Comparison of ENCODE assay signal across 24 cellular contexts in genomic region chr9:81397735-81398381, GRCh38.
"Had no signal": no experiment of that assay in that cellular context is flagged by ENCODE, and none has a peak within 500 bp of the region (broad histone marks: within the 10 kb centered on the region; RNA-seq: fewer than 3 reads in every experiment).

No MANE protein-coding gene starts in this region.

- H3K27me3 Mint-ChIP-seq: dendritic cell treated with granulocyte-macrophage colony-stimulating factor and Interleukin-4, amounts not matched to agents 40 ng/mL and 50 ng/mL, for 4 days had no signal

- H3K9me3 ChIP-seq: body of pancreas, right lobe of liver, thoracic aorta, vagina had no signal

- H3K36me3 Mint-ChIP-seq: immature natural killer cell, memory B cell, type B pancreatic cell had no signal

- DNase-seq: activated CD4-positive, alpha-beta T cell treated with anti-CD3 and anti-CD28 coated beads, Interleukin-2, amount 50 U/mL, for 1 hour; activated CD4-positive, CD25-positive, alpha-beta regulatory T cell treated with anti-CD3 and anti-CD28 coated beads, Interleukin-2, amount 50 U/mL, for 72 hours; activated CD8-positive, alpha-beta T cell treated with anti-CD3 and anti-CD28 coated beads, Interleukin-2, amount 10 ng/mL, durations not matched to agents 7 days and 5 days; activated gamma-delta T cell; activated naive CD4-positive, alpha-beta T cell treated with anti-CD3 and anti-CD28 coated beads, Interleukin-2, amount 50 U/mL, for 16 hours; anterior cingulate cortex; body of pancreas; caudate nucleus; effector memory CD4-positive, alpha-beta T cell; glutamatergic neuron; immature natural killer cell; nucleus accumbens; right lobe of liver; stimulated activated CD4-positive, alpha-beta T cell treated with anti-CD3 and anti-CD28 coated beads, Interleukin-15, amount 100 ng/mL, for 24 hours; stimulated activated CD4-positive, alpha-beta T cell treated with anti-CD3 and anti-CD28 coated beads, Interleukin-2, amount 100 ng/mL, for 48 hours; stimulated activated CD8-positive, alpha-beta memory T cell treated with anti-CD3 and anti-CD28 coated beads, Interleukin-4, amount 100 ng/mL, for 48 hours; stimulated activated naive CD4-positive, alpha-beta T cell had no signal

- H3K4me1 Mint-ChIP-seq: immature natural killer cell, memory B cell had no signal

- H3K4me3 Mint-ChIP-seq: activated CD8-positive, alpha-beta T cell treated with anti-CD3 and anti-CD28 coated beads, Interleukin-2, amount 10 ng/mL, durations not matched to agents 7 days and 5 days; activated T-helper 1 cell treated with anti-CD3 and anti-CD28 coated beads, Interleukin-12 subunit alpha, Interleukin-12 subunit beta, Interleukin-2, Interleukin-4 antibody, amounts not matched to agents 30 ng/mL and 10 ng/mL and 1 ng/mL, durations not matched to agents 14 hours and 24 hours and 36 hours; dendritic cell treated with granulocyte-macrophage colony-stimulating factor and Interleukin-4, amounts not matched to agents 40 ng/mL and 50 ng/mL, for 4 days; immature natural killer cell; memory B cell; type B pancreatic cell had no signal

- ATAC-seq: activated CD8-positive, alpha-beta T cell treated with anti-CD3 and anti-CD28 coated beads, Interleukin-2, amount 10 ng/mL, durations not matched to agents 7 days and 5 days; body of pancreas; esophagus mucosa; right lobe of liver had no signal

- H3K27ac Mint-ChIP-seq: activated CD8-positive, alpha-beta T cell treated with anti-CD3 and anti-CD28 coated beads, Interleukin-2, amount 10 ng/mL, durations not matched to agents 7 days and 5 days; activated T-helper 1 cell treated with anti-CD3 and anti-CD28 coated beads, Interleukin-12 subunit alpha, Interleukin-12 subunit beta, Interleukin-2, Interleukin-4 antibody, amounts not matched to agents 30 ng/mL and 10 ng/mL and 1 ng/mL, durations not matched to agents 14 hours and 24 hours and 36 hours; dendritic cell treated with granulocyte-macrophage colony-stimulating factor and Interleukin-4, amounts not matched to agents 40 ng/mL and 50 ng/mL, for 4 days; immature natural killer cell; memory B cell; type B pancreatic cell had no signal
